In genomic region chr3:49416867-49417266, GRCh38 we compare ENCODE assay signal across 11 cellular contexts. TPM values are rescaled to one million over a fixed set of nuclear protein-coding genes. Genes with fewer than 3 reads are reported as not detected.
DNase-seq lines count a peak whose midpoint lies in the region; ATAC-seq, FAIRE-seq and TF ChIP-seq lines count a peak whose summit lies in the region.
"Had no signal": no experiment of that assay in that cellular context is flagged by ENCODE, and none has a peak within 500 bp of the region (broad histone marks: within the 10 kb centered on the region; RNA-seq: fewer than 3 reads in every experiment).

No MANE protein-coding gene starts in this region.

- no peak for TF ChIP-seq RAD21 in GM12878 (IDR thresholded peaks at IDR 0.05; ENCODE audit: insufficient read depth, low read depth, low read length)

- peaks cover 5% of the 10 kb centered on the region for H3K36me3 ChIP-seq in CD4-positive, alpha-beta memory T cell (ENCODE audit: insufficient read depth, low read length)
- H3K36me3 ChIP-seq in GM12878 (ENCODE audit: control insufficient read depth in 2 of 2, insufficient read depth in 2 of 2, low read length in 1 of 2), result peaks cover 2 to 11% of the 10 kb centered on the region in 2 experiments; a peak in 3 of 4 replicates

- 100% methylated on average over 2 of the region's 2 CpGs for WGBS in GM12878 (ENCODE audit: insufficient coverage, insufficient replicate concordance, low lambda C conversion rate, missing lambda C conversion rate)

- in situ Hi-C loops in GM12878 (cut with MboI), result no loop called here

- TF ChIP-seq POLR2A in GM12878 (IDR thresholded peaks at IDR 0.05; ENCODE audit: low read depth, low read length), result no peak

- CTCF ChIA-PET in CD4-positive, alpha-beta memory T cell (lab: Charles Lee; ENCODE audit: partially characterized antibody), result interaction anchor here (0.6 to 3.4 kb wide), 10 partner anchors 9 to 246 kb away, joined by 3 to 46 read pairs (median 6); partner anchors contain the start of genes KLHDC8B, NICN1 and USP4
- CTCF ChIA-PET in GM12878 (lab: Yijun Ruan, JAX), result interaction anchor here (1.1 to 4.1 kb wide), 8 partner anchors 9 to 254 kb away, joined by 3 to 48 read pairs (median 6); partner anchors contain the start of genes NICN1 and USP4

- H3K79me2 ChIP-seq in GM12878 (ENCODE audit: control insufficient read depth, insufficient read depth, low read length), result peaks cover 24% of the 10 kb centered on the region

- ATAC-seq in GM12878, result no peak
- ATAC-seq in natural killer cell treated with Interleukin-12 subunit alpha and Interleukin-12 subunit beta and Interleukin-15 and Interleukin-18, amount 100 ng/mL, for 72 hours, result no peak
- ATAC-seq in GM21423 (IDR thresholded peaks at IDR 0.05; ENCODE audit: unreplicated experiment), result no peak
- ATAC-seq in left colon, result no peak
- ATAC-seq in GM21526 (IDR thresholded peaks at IDR 0.05; ENCODE audit: low FRiP score, unreplicated experiment), result no peak

- H3K4me1 ChIP-seq in CD4-positive, alpha-beta memory T cell (ENCODE audit: insufficient read depth, low read length), result peaks cover 56% of the 10 kb centered on the region
- peaks cover 41% of the 10 kb centered on the region for H3K4me1 ChIP-seq in GM12878 (ENCODE audit: control insufficient read depth, insufficient read depth, low read length)

- peaks cover 43 to 77% (median 60%) of the 10 kb centered on the region in 4 donors for H3K4me1 Mint-ChIP-seq in CD4-positive, alpha-beta memory T cell
- peaks cover 21 to 44% (median 35%) of the 10 kb centered on the region in 3 donors for H3K4me1 Mint-ChIP-seq in IgD-negative memory B cell
- peaks cover 62 to 65% of the 10 kb centered on the region in 2 donors for H3K4me1 Mint-ChIP-seq in natural killer cell treated with Interleukin-12 subunit alpha and Interleukin-12 subunit beta and Interleukin-15 and Interleukin-18, amount 100 ng/mL, for 72 hours (ENCODE audit: low read depth in 2 of 2)

- H3K27ac ChIP-seq in CD4-positive, alpha-beta memory T cell (ENCODE audit: low read depth, low read length), result peak overlapping the region; percentile 78
- peak overlapping the region; percentile 78 for H3K27ac ChIP-seq in GM12878 (ENCODE audit: control insufficient read depth, insufficient read depth)
- H3K27ac ChIP-seq: SK-N-MC had no signal

- RAD21 ChIA-PET in GM12878 (lab: Charles Lee; ENCODE audit: unreplicated experiment), result interaction anchor here (0.9 to 3.3 kb wide), 7 partner anchors 12 to 77 kb away, joined by 3 to 35 read pairs (median 16); partner anchors contain the start of genes NICN1 and USP4

- peak overlapping the region in 1 of 2 donors; percentile 37 for H3K4me3 ChIP-seq in CD4-positive, alpha-beta memory T cell (ENCODE audit: low read length in 2 of 2)
- no peak overlapping the region for H3K4me3 ChIP-seq in GM12878
- H3K4me3 ChIP-seq: SK-N-MC had no signal

- intact Hi-C loops in CD4-positive, alpha-beta memory T cell (cut with micrococcal nuclease), result loop anchor here (1.0 to 10.0 kb wide), 3 partner anchors 12 to 518 kb away; partner anchors contain the start of genes APEH and NICN1
- intact Hi-C loops in GM12878 (cut with micrococcal nuclease; ENCODE audit: unreplicated experiment) (loop anchor here (1.0 to 10.0 kb wide), 2 partner anchors 32 to 322 kb away; partner anchors contain the start of gene QRICH1), left colon (cut with DNase I, micrococcal nuclease) (no loop called here)

- H3K9me3 ChIP-seq in CD4-positive, alpha-beta memory T cell (ENCODE audit: control insufficient read depth in 1 of 2, low read length in 2 of 2), result no peaks in the 10 kb centered on the region
- no peaks in the 10 kb centered on the region for H3K9me3 ChIP-seq in GM12878 (replicated peaks; ENCODE audit: control insufficient read depth, insufficient read depth, low read length)

- H3K4me2 ChIP-seq in GM12878 (ENCODE audit: control insufficient read depth, insufficient read depth), result peak overlapping the region; percentile 70

- H3K4me3 Mint-ChIP-seq in CD4-positive, alpha-beta memory T cell, result peak overlapping the region; percentile 67 to 90 (median 80)
- peak overlapping the region in 3 of 4 donors; percentile 71 to 89 (median 89) for H3K4me3 Mint-ChIP-seq in IgD-negative memory B cell
- H3K4me3 Mint-ChIP-seq in natural killer cell treated with Interleukin-12 subunit alpha and Interleukin-12 subunit beta and Interleukin-15 and Interleukin-18, amount 100 ng/mL, for 72 hours, result peak overlapping the region; percentile 82

- no peaks in the 10 kb centered on the region for H3K27me3 ChIP-seq in CD4-positive, alpha-beta memory T cell (ENCODE audit: insufficient read depth, low read length)
- no peaks in the 10 kb centered on the region for H3K27me3 ChIP-seq in GM12878 (replicated peaks in 1 of 2; ENCODE audit: control insufficient read depth in 2 of 2, insufficient read depth in 2 of 2, low read length in 1 of 2)

- peaks cover 3 to 22% of the 10 kb centered on the region in 2 donors for H3K36me3 Mint-ChIP-seq in CD4-positive, alpha-beta memory T cell
- H3K36me3 Mint-ChIP-seq in IgD-negative memory B cell, result peaks cover 2% of the 10 kb centered on the region
- H3K36me3 Mint-ChIP-seq in natural killer cell treated with Interleukin-12 subunit alpha and Interleukin-12 subunit beta and Interleukin-15 and Interleukin-18, amount 100 ng/mL, for 72 hours, result no peaks in the 10 kb centered on the region

- no peak for TF ChIP-seq CTCF in GM12878 (IDR thresholded peaks at IDR 0.05 in 2 of 3, conservative IDR thresholded peaks at IDR 0.05 in 1 of 3; ENCODE audit: control insufficient read depth in 2 of 3, extremely low read depth in 1 of 3, insufficient read depth in 1 of 3, low read depth in 3 of 3, low read length in 3 of 3)

- no peak for DNase-seq in CD4-positive, alpha-beta memory T cell
- no peak for DNase-seq in GM12878 (ENCODE audit: low read depth, low spot score)
- DNase-seq in natural killer cell treated with Interleukin-12 subunit alpha and Interleukin-12 subunit beta and Interleukin-15 and Interleukin-18, amount 100 ng/mL, for 72 hours (ENCODE audit: low spot score), result no peak
- DNase-seq in dermis blood vessel endothelial cell, result no peak
- DNase-seq in left colon, result no peak
- DNase-seq: caudate nucleus, NCI-H526 treated with DMSO at 0.1 percent for 48 hours had no signal

- peak overlapping the region; percentile 93 to 99 (median 96) for H3K27ac Mint-ChIP-seq in CD4-positive, alpha-beta memory T cell
- peak overlapping the region; percentile 87 to 98 (median 93) for H3K27ac Mint-ChIP-seq in IgD-negative memory B cell
- H3K27ac Mint-ChIP-seq in natural killer cell treated with Interleukin-12 subunit alpha and Interleukin-12 subunit beta and Interleukin-15 and Interleukin-18, amount 100 ng/mL, for 72 hours, result peak overlapping the region; percentile 93

- TF ChIP-seq EP300 in GM12878 (IDR thresholded peaks at IDR 0.05; ENCODE audit: borderline replicate concordance in 1 of 2, control insufficient read depth in 1 of 2, low read depth in 2 of 2, low read length in 2 of 2), result no peak

- no peak overlapping the region for H3K9ac ChIP-seq in GM12878 (ENCODE audit: control insufficient read depth, insufficient read depth, low read length)

- peaks cover 0 to 2% (median 0%) of the 10 kb centered on the region in 8 donors for H3K9me3 Mint-ChIP-seq in CD4-positive, alpha-beta memory T cell
- H3K9me3 Mint-ChIP-seq in IgD-negative memory B cell, result no peaks in the 10 kb centered on the region
- H3K9me3 Mint-ChIP-seq in natural killer cell treated with Interleukin-12 subunit alpha and Interleukin-12 subunit beta and Interleukin-15 and Interleukin-18, amount 100 ng/mL, for 72 hours, result no peaks in the 10 kb centered on the region

- SMC1A ChIA-PET in GM12878 (lab: Charles Lee; ENCODE audit: uncharacterized antibody, unreplicated experiment), result interaction anchor here (0.8 to 5.2 kb wide), 7 partner anchors 9 to 77 kb away, joined by 3 to 37 read pairs (median 4); partner anchors contain the start of gene USP4

- no peaks in the 10 kb centered on the region for H3K27me3 Mint-ChIP-seq in CD4-positive, alpha-beta memory T cell
- no peaks in the 10 kb centered on the region for H3K27me3 Mint-ChIP-seq in IgD-negative memory B cell
- no peaks in the 10 kb centered on the region for H3K27me3 Mint-ChIP-seq in natural killer cell treated with Interleukin-12 subunit alpha and Interleukin-12 subunit beta and Interleukin-15 and Interleukin-18, amount 100 ng/mL, for 72 hours

- FAIRE-seq in GM12878 (lab: Jason Lieb, UNC), result no peak

- POLR2A ChIA-PET in CD4-positive, alpha-beta memory T cell (lab: Charles Lee; ENCODE audit: partially characterized antibody), result interaction anchor here (0.7 to 7.6 kb wide), 13 partner anchors 9 to 396 kb away, joined by 3 to 179 read pairs (median 12); partner anchors contain the start of genes DAG1, GPX1, IMPDH2 and NICN1
- POLR2A ChIA-PET in GM12878 (lab: Charles Lee), result interaction anchor here (0.5 to 6.6 kb wide), 10 partner anchors 12 to 386 kb away, joined by 3 to 36 read pairs (median 6); partner anchors contain the start of genes NICN1 and USP4

- no peak overlapping the region for H2AFZ ChIP-seq in GM12878 (ENCODE audit: control insufficient read depth, low read depth, low read length)

- H4K20me1 ChIP-seq in GM12878 (ENCODE audit: control insufficient read depth, insufficient read depth), result no peaks in the 10 kb centered on the region

- no TSS peak for BruUV-seq in GM12878 (replicated peaks; lab: Mats Ljungman, UMichigan)

RNA-seq across cellular contexts. Expression of gene TCTA, which starts 4.6 kb away (rescaled TPM):
- total RNA-seq in CD4-positive, alpha-beta memory T cell, result 10 to 100 TPM; 38.0 to 39.0 TPM
- 10 to 100 TPM; 27.8 to 37.8 TPM for polyA plus RNA-seq in CD4-positive, alpha-beta memory T cell
- polyA plus RNA-seq in IgD-negative memory B cell (34.2 TPM), GM12878 (2011; rRNA removed) (11.6 and 18.2 TPM in 2 replicates), GM12878 (2014; fragmentation: Illumina TruSeq; extraction: Trizol) (27.6 and 30.5 TPM in 2 replicates), GM12878 (2014; fragmentation: Nextera tagmentation; extraction: Ambion mirVana) (1 to 10 TPM; 6.5 to 7.1 TPM), GM12878 (2014; rRNA removed) (22.4 and 25.5 TPM in 2 replicates), GM12878 (2016; fragmentation: Nextera tagmentation; extraction: Ambion mirVana) (10 to 100 TPM; 27.6 to 27.9 TPM)
- total RNA-seq in GM12878 (2013; cell fraction: nucleolus; rRNA removed), result 34.8 and 38.6 TPM in 2 replicates
- total RNA-seq in GM12878 (2014; rRNA removed) (17.3 and 17.7 TPM in 2 replicates), GM12878 (2014; rRNA removed; fragmentation: Illumina TruSeq; extraction: Trizol) (12.7 and 13.7 TPM in 2 replicates), GM12878 (2021) (17.7 and 18.3 TPM in 2 replicates), dermis blood vessel endothelial cell (24.2 and 24.8 TPM in 2 replicates), left colon (10 to 100 TPM; 39.5 to 41.7 TPM)
- polyA plus RNA-seq in GM12878 (2011; ENCODE audit: low read depth), result 12.8 TPM
- polyA plus RNA-seq in GM12878 (2011; cell fraction: cytosol; rRNA removed), result 25.0 and 27.8 TPM in 2 replicates
- polyA plus RNA-seq in GM12878 (2011; cell fraction: nucleus; rRNA removed), result 9.3 and 9.7 TPM in 2 replicates
- polyA plus RNA-seq in GM12878 (2012), result 13.8 and 18.9 TPM in 2 replicates
- polyA minus RNA-seq in GM12878 (2011; rRNA and poly(A)+ RNA removed), result 19.4 and 27.8 TPM in 2 replicates
- 6.1 and 8.2 TPM in 2 replicates for polyA minus RNA-seq in GM12878 (2011; cell fraction: cytosol; rRNA and poly(A)+ RNA removed)
- 12.0 and 24.1 TPM in 2 replicates for polyA minus RNA-seq in GM12878 (2011; cell fraction: nucleus; rRNA and poly(A)+ RNA removed)
- total RNA-seq in natural killer cell treated with Interleukin-12 subunit alpha and Interleukin-12 subunit beta and Interleukin-15 and Interleukin-18, amount 100 ng/mL, for 72 hours, result 10 to 100 TPM; 20.5 to 21.1 TPM

RNA-seq across cellular contexts. Expression of gene RHOA, which starts 5.1 kb away (rescaled TPM):
- 100 to 1,000 TPM; 246 to 269 TPM for total RNA-seq in CD4-positive, alpha-beta memory T cell
- polyA plus RNA-seq in CD4-positive, alpha-beta memory T cell, result 100 to 1,000 TPM; 616 to 784 TPM
- polyA plus RNA-seq in IgD-negative memory B cell (709 TPM), GM12878 (2011; rRNA removed) (265 and 285 TPM in 2 replicates), GM12878 (2014; fragmentation: Illumina TruSeq; extraction: Trizol) (568 and 674 TPM in 2 replicates), GM12878 (2014; fragmentation: Nextera tagmentation; extraction: Ambion mirVana) (1,000 to 10,000 TPM in 1 of 2 experiments, 100 to 1,000 TPM in 1; 696 to 1,049 TPM), GM12878 (2014; rRNA removed) (332 and 351 TPM in 2 replicates), GM12878 (2016; fragmentation: Nextera tagmentation; extraction: Ambion mirVana) (100 to 1,000 TPM; 683 to 684 TPM)
- total RNA-seq in GM12878 (2013; cell fraction: nucleolus; rRNA removed), result 56.0 and 62.2 TPM in 2 replicates
- total RNA-seq in GM12878 (2014; rRNA removed) (246 and 269 TPM in 2 replicates), GM12878 (2014; rRNA removed; fragmentation: Illumina TruSeq; extraction: Trizol) (414 and 415 TPM in 2 replicates), GM12878 (2021) (463 and 474 TPM in 2 replicates), dermis blood vessel endothelial cell (657 and 682 TPM in 2 replicates), left colon (100 to 1,000 TPM; 466 to 477 TPM)
- polyA plus RNA-seq in GM12878 (2011; ENCODE audit: low read depth), result 370 TPM
- polyA plus RNA-seq in GM12878 (2011; cell fraction: cytosol; rRNA removed), result 340 and 373 TPM in 2 replicates
- 212 and 231 TPM in 2 replicates for polyA plus RNA-seq in GM12878 (2011; cell fraction: nucleus; rRNA removed)
- polyA plus RNA-seq in GM12878 (2012), result 407 and 450 TPM in 2 replicates
- 265 and 343 TPM in 2 replicates for polyA minus RNA-seq in GM12878 (2011; rRNA and poly(A)+ RNA removed)
- 183 and 242 TPM in 2 replicates for polyA minus RNA-seq in GM12878 (2011; cell fraction: cytosol; rRNA and poly(A)+ RNA removed)
- 51.5 and 60.5 TPM in 2 replicates for polyA minus RNA-seq in GM12878 (2011; cell fraction: nucleus; rRNA and poly(A)+ RNA removed)
- total RNA-seq in natural killer cell treated with Interleukin-12 subunit alpha and Interleukin-12 subunit beta and Interleukin-15 and Interleukin-18, amount 100 ng/mL, for 72 hours, result 100 to 1,000 TPM; 436 to 448 TPM

RNA-seq across cellular contexts. Expression of gene AMT, which starts 5.4 kb away (rescaled TPM):
- total RNA-seq in CD4-positive, alpha-beta memory T cell, result 1 to 10 TPM; 6.4 to 7.6 TPM
- under 1 TPM; 0.15 to 0.83 TPM for polyA plus RNA-seq in CD4-positive, alpha-beta memory T cell
- 1.3 TPM for polyA plus RNA-seq in IgD-negative memory B cell
- total RNA-seq in GM12878 (2013; cell fraction: nucleolus; rRNA removed), result 4.6 and 5.3 TPM in 2 replicates
- total RNA-seq in GM12878 (2014; rRNA removed), result 0.45 and 0.54 TPM in 2 replicates
- total RNA-seq in GM12878 (2014; rRNA removed; fragmentation: Illumina TruSeq; extraction: Trizol), result 0.41 and 0.76 TPM in 2 replicates
- 2.4 and 3.8 TPM in 2 replicates for total RNA-seq in GM12878 (2021)
- 8.1 TPM for polyA plus RNA-seq in GM12878 (2011; ENCODE audit: low read depth)
- polyA plus RNA-seq in GM12878 (2011; rRNA removed), result 4.5 and 7.2 TPM in 2 replicates
- polyA plus RNA-seq in GM12878 (2011; cell fraction: cytosol; rRNA removed), result 3.0 and 4.0 TPM in 2 replicates
- polyA plus RNA-seq in GM12878 (2011; cell fraction: nucleus; rRNA removed), result 75.3 and 115 TPM in 2 replicates
- 8.2 and 8.3 TPM in 2 replicates for polyA plus RNA-seq in GM12878 (2012)
- polyA plus RNA-seq in GM12878 (2014; fragmentation: Illumina TruSeq; extraction: Trizol), result 3.3 and 4.6 TPM in 2 replicates
- polyA plus RNA-seq in GM12878 (2014; fragmentation: Nextera tagmentation; extraction: Ambion mirVana), result 1 to 10 TPM; 1.0 to 4.6 TPM
- 2.4 and 3.6 TPM in 2 replicates for polyA plus RNA-seq in GM12878 (2014; rRNA removed)
- polyA plus RNA-seq in GM12878 (2016; fragmentation: Nextera tagmentation; extraction: Ambion mirVana), result 1 to 10 TPM; 1.6 to 2.8 TPM
- polyA minus RNA-seq in GM12878 (2011; rRNA and poly(A)+ RNA removed), result 2.2 and 2.6 TPM in 2 replicates
- polyA minus RNA-seq in GM12878 (2011; cell fraction: cytosol; rRNA and poly(A)+ RNA removed), result not detected in 2 replicates
- 4.2 and 5.4 TPM in 2 replicates for polyA minus RNA-seq in GM12878 (2011; cell fraction: nucleus; rRNA and poly(A)+ RNA removed)
- total RNA-seq in natural killer cell treated with Interleukin-12 subunit alpha and Interleukin-12 subunit beta and Interleukin-15 and Interleukin-18, amount 100 ng/mL, for 72 hours, result 1 to 10 TPM; 4.4 to 6.0 TPM
- total RNA-seq in dermis blood vessel endothelial cell, result 0.28 and 0.68 TPM in 2 replicates
- total RNA-seq in left colon, result 10 to 100 TPM; 21.5 to 24.7 TPM

RNA-seq across cellular contexts. Expression of gene NICN1, which starts 12.3 kb away (rescaled TPM):
- 10 to 100 TPM; 16.7 to 17.8 TPM for total RNA-seq in CD4-positive, alpha-beta memory T cell
- 1 to 10 TPM; 4.1 to 6.2 TPM for polyA plus RNA-seq in CD4-positive, alpha-beta memory T cell
- polyA plus RNA-seq in IgD-negative memory B cell (10.1 TPM), GM12878 (2011; rRNA removed) (8.5 and 19.0 TPM in 2 replicates), GM12878 (2014; fragmentation: Illumina TruSeq; extraction: Trizol) (10.6 and 14.2 TPM in 2 replicates), GM12878 (2014; fragmentation: Nextera tagmentation; extraction: Ambion mirVana) (10 to 100 TPM; 12.5 to 16.2 TPM), GM12878 (2014; rRNA removed) (17.3 and 20.0 TPM in 2 replicates), GM12878 (2016; fragmentation: Nextera tagmentation; extraction: Ambion mirVana) (10 to 100 TPM; 14.1 to 17.9 TPM)
- 21.9 and 32.0 TPM in 2 replicates for total RNA-seq in GM12878 (2013; cell fraction: nucleolus; rRNA removed)
- total RNA-seq in GM12878 (2014; rRNA removed) (9.1 and 9.8 TPM in 2 replicates), GM12878 (2014; rRNA removed; fragmentation: Illumina TruSeq; extraction: Trizol) (5.9 TPM in 2 replicates), GM12878 (2021) (17.8 and 19.0 TPM in 2 replicates), dermis blood vessel endothelial cell (7.3 and 8.7 TPM in 2 replicates), left colon (10 to 100 TPM in 1 of 2 donors, 1 to 10 TPM in 1; 9.6 to 11.9 TPM)
- 13.1 TPM for polyA plus RNA-seq in GM12878 (2011; ENCODE audit: low read depth)
- 20.9 and 21.1 TPM in 2 replicates for polyA plus RNA-seq in GM12878 (2011; cell fraction: cytosol; rRNA removed)
- polyA plus RNA-seq in GM12878 (2011; cell fraction: nucleus; rRNA removed), result 207 and 264 TPM in 2 replicates
- polyA plus RNA-seq in GM12878 (2012), result 14.8 and 17.4 TPM in 2 replicates
- 23.4 and 33.1 TPM in 2 replicates for polyA minus RNA-seq in GM12878 (2011; rRNA and poly(A)+ RNA removed)
- 6.0 and 8.8 TPM in 2 replicates for polyA minus RNA-seq in GM12878 (2011; cell fraction: cytosol; rRNA and poly(A)+ RNA removed)
- 8.2 and 9.1 TPM in 2 replicates for polyA minus RNA-seq in GM12878 (2011; cell fraction: nucleus; rRNA and poly(A)+ RNA removed)
- 10 to 100 TPM; 10.6 to 14.9 TPM for total RNA-seq in natural killer cell treated with Interleukin-12 subunit alpha and Interleukin-12 subunit beta and Interleukin-15 and Interleukin-18, amount 100 ng/mL, for 72 hours

RNA-seq across cellular contexts. Expression of gene DAG1, which starts 53.2 kb away (rescaled TPM):
- total RNA-seq in CD4-positive, alpha-beta memory T cell, result 10 to 100 TPM; 15.3 to 18.0 TPM
- 1 to 10 TPM; 2.7 to 5.0 TPM for polyA plus RNA-seq in CD4-positive, alpha-beta memory T cell
- polyA plus RNA-seq in IgD-negative memory B cell (8.9 TPM), GM12878 (2011; rRNA removed) (2.7 and 8.2 TPM in 2 replicates), GM12878 (2014; fragmentation: Illumina TruSeq; extraction: Trizol) (6.5 and 10.2 TPM in 2 replicates), GM12878 (2014; fragmentation: Nextera tagmentation; extraction: Ambion mirVana) (under 1 TPM; 0.33 to 0.37 TPM), GM12878 (2014; rRNA removed) (8.7 and 10.2 TPM in 2 replicates), GM12878 (2016; fragmentation: Nextera tagmentation; extraction: Ambion mirVana) (10 to 100 TPM in 1 of 2 experiments, 1 to 10 TPM in 1; 9.6 to 10.1 TPM)
- 17.6 and 19.7 TPM in 2 replicates for total RNA-seq in GM12878 (2013; cell fraction: nucleolus; rRNA removed)
- total RNA-seq in GM12878 (2014; rRNA removed) (12.3 and 14.1 TPM in 2 replicates), GM12878 (2014; rRNA removed; fragmentation: Illumina TruSeq; extraction: Trizol) (5.4 TPM in 2 replicates), GM12878 (2021) (16.3 and 16.9 TPM in 2 replicates), dermis blood vessel endothelial cell (44.1 and 76.9 TPM in 2 replicates), left colon (100 to 1,000 TPM in 1 of 2 donors, 10 to 100 TPM in 1; 88.3 to 107 TPM)
- 2.3 TPM for polyA plus RNA-seq in GM12878 (2011; ENCODE audit: low read depth)
- 5.7 and 5.9 TPM in 2 replicates for polyA plus RNA-seq in GM12878 (2011; cell fraction: cytosol; rRNA removed)
- polyA plus RNA-seq in GM12878 (2011; cell fraction: nucleus; rRNA removed), result 7.0 TPM in 2 replicates
- polyA plus RNA-seq in GM12878 (2012), result 4.2 and 5.2 TPM in 2 replicates
- 12.6 and 13.7 TPM in 2 replicates for polyA minus RNA-seq in GM12878 (2011; rRNA and poly(A)+ RNA removed)
- polyA minus RNA-seq in GM12878 (2011; cell fraction: cytosol; rRNA and poly(A)+ RNA removed), result 5.5 and 8.2 TPM in 2 replicates
- 2.3 and 6.0 TPM in 2 replicates for polyA minus RNA-seq in GM12878 (2011; cell fraction: nucleus; rRNA and poly(A)+ RNA removed)
- 10 to 100 TPM; 22.0 to 27.8 TPM for total RNA-seq in natural killer cell treated with Interleukin-12 subunit alpha and Interleukin-12 subunit beta and Interleukin-15 and Interleukin-18, amount 100 ng/mL, for 72 hours

Comparison
In these comparisons a context has a peak if more than half of its experiments do, and no peak if none do; other contexts are left out.
1. intact Hi-C loops: an anchor here in CD4-positive, alpha-beta memory T cell (1.0 to 10.0 kb wide) and GM12878 (1.0 to 10.0 kb wide); none called in left colon.